ENCODE assay signal across 9 cellular contexts in the genomic region with DNA sequence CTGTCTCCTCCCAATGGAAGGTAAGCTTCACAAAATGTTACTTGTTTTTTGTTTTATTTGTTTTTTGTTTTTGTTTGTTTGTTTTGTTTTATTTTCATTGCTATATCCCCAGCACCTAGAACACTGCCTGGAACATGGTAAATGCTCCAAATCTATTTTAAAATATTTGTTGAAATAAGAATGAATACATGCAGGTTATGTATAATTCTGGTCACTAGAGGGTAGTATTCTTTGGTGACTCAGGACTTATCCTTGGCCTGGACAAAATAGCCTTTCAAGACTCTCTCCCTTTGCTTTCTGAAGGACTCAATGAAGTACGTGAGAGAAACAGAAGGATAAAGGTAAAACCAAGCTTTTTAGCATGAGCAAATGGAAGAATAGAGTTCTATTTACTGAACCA. TPM values are rescaled to one million over a fixed set of nuclear protein-coding genes. Genes with fewer than 3 reads are reported as not detected.
DNase-seq lines count a peak whose midpoint lies in the region; ATAC-seq and FAIRE-seq lines count a peak whose summit lies in the region.
"Had no signal": no experiment of that assay in that cellular context is flagged by ENCODE, and none has a peak within 500 bp of the region (broad histone marks: within the 10 kb centered on the region; RNA-seq: fewer than 3 reads in every experiment).

No MANE protein-coding gene starts in this region.

- DNase-seq in NCI-H748 (lab: John Stamatoyannopoulos, UW; ENCODE audit: unreplicated experiment) (peak; percentile 6), NCI-H748 treated with DMSO at 0.1 percent for 48 hours (lab: John Stamatoyannopoulos, UW) (no peak), astrocyte of the hippocampus (ENCODE audit: low read depth, low spot score) (peak; percentile 52), iPS-NIHi7 (ENCODE audit: extremely low spot score) (peak; percentile 48), urothelium cell line (ENCODE audit: low spot score) (peak; percentile 17), ureter (ENCODE audit: low spot score) (no peak)
- no peak for DNase-seq in activated CD4-positive, alpha-beta T cell treated with anti-CD3 and anti-CD28 coated beads, Interleukin-2, amount 50 U/mL, for 1 hour
- DNase-seq: CD4-positive, CD25-positive, alpha-beta regulatory T cell had no signal

- ATAC-seq in GM19455 (IDR thresholded peaks at IDR 0.05; ENCODE audit: unreplicated experiment): no peak

- no peak for FAIRE-seq in urothelium cell line (lab: Jason Lieb, UNC)

RNA-seq across cellular contexts. Expression of a gene that starts 46.9 kb away (rescaled TPM):
- total RNA-seq in ureter: 11.0 TPM

Comparison
In these comparisons a context has a peak if more than half of its experiments do, and no peak if none do; other contexts are left out.
1. DNase-seq: peak in NCI-H748 (single experiment), astrocyte of the hippocampus (single experiment), iPS-NIHi7 (single experiment) and urothelium cell line (single experiment); none in NCI-H748 treated with DMSO at 0.1 percent for 48 hours (single experiment), activated CD4-positive, alpha-beta T cell treated with anti-CD3 and anti-CD28 coated beads, Interleukin-2, amount 50 U/mL, for 1 hour (single experiment) and ureter (single experiment).